In genomic region chr12:118135788-118136558, GRCh38 we compare ENCODE assay signal across 8 cellular contexts. TPM values are rescaled to one million over a fixed set of nuclear protein-coding genes. Genes with fewer than 3 reads are reported as not detected.
DNase-seq lines count a peak whose midpoint lies in the region; ATAC-seq and TF ChIP-seq lines count a peak whose summit lies in the region.

PEBP1 (plus strand) TSS chr12:118136124; CDS start chr12:118136210, 86 bp downstream.

- H3K4me1 ChIP-seq in Peyer's patch (peaks cover 0 to 28% (median 5%) of the 10 kb centered on the region in 4 donors), muscle layer of duodenum (ENCODE audit: control insufficient read depth in 1 of 2, insufficient read depth in 2 of 2, low read length in 2 of 2) (peaks cover 7 to 19% of the 10 kb centered on the region in 2 donors)

- no peak for TF ChIP-seq CTCF in Peyer's patch (IDR thresholded peaks at IDR 0.05)

- TF ChIP-seq EP300 in Ishikawa (IDR thresholded peaks at IDR 0.05; ENCODE audit: borderline replicate concordance) = peak; percentile 30; the same call in 1 of the 2 replicates

- H3K36me3 ChIP-seq in Peyer's patch = peaks cover 0 to 31% (median 0%) of the 10 kb centered on the region in 3 donors
- peaks cover 18 to 27% of the 10 kb centered on the region in 2 donors for H3K36me3 ChIP-seq in muscle layer of duodenum (ENCODE audit: control insufficient read depth in 1 of 2, insufficient read depth in 2 of 2, low read length in 2 of 2)

- H3K4me3 ChIP-seq in Peyer's patch (peak within 1 kb of the TSS; percentile 79 to 92 (median 82)), muscle layer of duodenum (ENCODE audit: low read depth in 1 of 2, low read length in 2 of 2) (peak within 1 kb of the TSS; percentile 84 to 98)

- DNase-seq in DMS53 (lab: John Stamatoyannopoulos, UW) (peak; percentile 98), Peyer's patch (peak; percentile 94 to 99 (median 98))
- DNase-seq in activated T-cell treated with anti-CD3 and anti-CD28 coated beads, Interleukin-2, amount 50 U/mL, for 48 hours = peak; percentile 96 to 97
- DNase-seq in stimulated activated CD8-positive, alpha-beta memory T cell treated with anti-CD3 and anti-CD28 coated beads, Interleukin-7, amount 100 ng/mL, for 24 hours (ENCODE audit: low read depth) = peak; percentile 93

- ATAC-seq in GM21576 (IDR thresholded peaks at IDR 0.05; ENCODE audit: unreplicated experiment) (peak; percentile 98), esophagus mucosa (peak; percentile 100)

- H3K27me3 ChIP-seq in Peyer's patch (no peaks in the 10 kb centered on the region), muscle layer of duodenum (ENCODE audit: low read depth, low read length) (no peaks in the 10 kb centered on the region)

- TF ChIP-seq POLR2A in Peyer's patch (IDR thresholded peaks at IDR 0.05) = peak; percentile 82 to 91

- H3K27ac ChIP-seq in Peyer's patch (peak within 1 kb of the TSS; percentile 77 to 87 (median 84)), muscle layer of duodenum (ENCODE audit: low read length) (peak within 1 kb of the TSS; percentile 77)

- H3K9me3 ChIP-seq in Peyer's patch (no peaks in the 10 kb centered on the region), muscle layer of duodenum (ENCODE audit: control insufficient read depth in 1 of 2, low read length in 2 of 2) (no peaks in the 10 kb centered on the region)

- TF ChIP-seq RAD21 in Ishikawa (IDR thresholded peaks at IDR 0.05; ENCODE audit: low read depth) = no peak

TF ChIP-seq in Ishikawa, 13 proteins besides CTCF, POLR2A, EP300 and RAD21:
- TF ChIP-seq NFIC (IDR thresholded peaks at IDR 0.05) (no peak), TCF12 (IDR thresholded peaks at IDR 0.05; ENCODE audit: low read depth) (no peak; the same call in 1 of the 2 replicates), YY1 (IDR thresholded peaks at IDR 0.05; ENCODE audit: low read depth) (peak; percentile 53; the same call in 1 of the 2 replicates), TEAD4 (IDR thresholded peaks at IDR 0.05) (peak; percentile 11; the same call in 1 of the 2 replicates), CREB1 (IDR thresholded peaks at IDR 0.05; ENCODE audit: low read depth) (no peak), REST (IDR thresholded peaks at IDR 0.05; ENCODE audit: low read depth) (no peak), FOXM1 (IDR thresholded peaks at IDR 0.05; ENCODE audit: borderline replicate concordance, low read depth) (no peak), MAX (IDR thresholded peaks at IDR 0.05) (peak; percentile 97), EGR1 (IDR thresholded peaks at IDR 0.05) (no peak), TAF1 (IDR thresholded peaks at IDR 0.05; ENCODE audit: low read depth) (peak; percentile 82; the same call in 1 of the 2 replicates), ZBTB7A (IDR thresholded peaks at IDR 0.05; ENCODE audit: low read depth) (no peak), CEBPB (IDR thresholded peaks at IDR 0.05) (no peak)
- TF ChIP-seq, protein P1, sequence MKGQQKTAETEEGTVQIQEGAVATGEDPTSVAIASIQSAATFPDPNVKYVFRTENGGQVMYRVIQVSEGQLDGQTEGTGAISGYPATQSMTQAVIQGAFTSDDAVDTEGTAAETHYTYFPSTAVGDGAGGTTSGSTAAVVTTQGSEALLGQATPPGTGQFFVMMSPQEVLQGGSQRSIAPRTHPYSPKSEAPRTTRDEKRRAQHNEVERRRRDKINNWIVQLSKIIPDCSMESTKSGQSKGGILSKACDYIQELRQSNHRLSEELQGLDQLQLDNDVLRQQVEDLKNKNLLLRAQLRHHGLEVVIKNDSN (IDR thresholded peaks at IDR 0.05) = no peak
TF ChIP-seq in Ishikawa: peak in this region for 4.

RNA-seq across cellular contexts. Expression of gene PEBP1, which starts in this region (rescaled TPM):
- total RNA-seq in Peyer's patch = 1,000 to 10,000 TPM in 1 of 4 donors, 100 to 1,000 TPM in 3; 465 to 1,340 (median 591) TPM
- total RNA-seq in esophagus mucosa = 142 TPM

Comparison
In these comparisons a context has a peak if more than half of its experiments do, and no peak if none do; other contexts are left out.
1. Peak in every context shown above with its lines: DNase-seq, ATAC-seq, H3K4me3 ChIP-seq and H3K27ac ChIP-seq.